ENCODE assay signal across 35 cellular contexts in genomic region chr6:81648502-81648901, GRCh38.
"Had no signal": no experiment of that assay in that cellular context is flagged by ENCODE, and none has a peak within 500 bp of the region (broad histone marks: within the 10 kb centered on the region; RNA-seq: fewer than 3 reads in every experiment).

No MANE protein-coding gene starts in this region.

- H3K27me3 ChIP-seq: MG63 had no signal

- H3K4me3 ChIP-seq: MG63 had no signal

- H3K36me3 ChIP-seq: MG63 had no signal

- DNase-seq: MG63, MM.1S, MV-4-11, NCI-H1048, NCI-H1092, NCI-H1092 treated with DMSO at 0.1 percent for 48 hours, NCI-H1105, NCI-H1105 treated with DMSO at 0.1 percent for 48 hours, NCI-H1417, NCI-H1417 treated with DMSO at 0.1 percent for 48 hours, NCI-H1436, NCI-H1436 treated with DMSO at 0.1 percent for 48 hours, NCI-H146, NCI-H1694, NCI-H1694 treated with DMSO at 0.1 percent for 48 hours, NCI-H187, NCI-H187 treated with DMSO at 0.1 percent for 48 hours, NCI-H1930, NCI-H2029, NCI-H2029 treated with DMSO at 0.1 percent for 48 hours, NCI-H2081, NCI-H2081 treated with DMSO at 0.1 percent for 48 hours, NCI-H2107, NCI-H2171, NCI-H2171 treated with DMSO at 0.1 percent for 48 hours, NCI-H2227 treated with DMSO at 0.1 percent for 48 hours, NCI-H226, NCI-H345, NCI-H446, NCI-H446 treated with DMSO at 0.1 percent for 48 hours, NCI-H510A, NCI-H510A treated with DMSO at 0.1 percent for 48 hours, NCI-H524, NCI-H524 treated with DMSO at 0.1 percent for 48 hours, NCI-H526 had no signal
